Comparison of ENCODE assay signal across 1 cellular context in the genomic region with DNA sequence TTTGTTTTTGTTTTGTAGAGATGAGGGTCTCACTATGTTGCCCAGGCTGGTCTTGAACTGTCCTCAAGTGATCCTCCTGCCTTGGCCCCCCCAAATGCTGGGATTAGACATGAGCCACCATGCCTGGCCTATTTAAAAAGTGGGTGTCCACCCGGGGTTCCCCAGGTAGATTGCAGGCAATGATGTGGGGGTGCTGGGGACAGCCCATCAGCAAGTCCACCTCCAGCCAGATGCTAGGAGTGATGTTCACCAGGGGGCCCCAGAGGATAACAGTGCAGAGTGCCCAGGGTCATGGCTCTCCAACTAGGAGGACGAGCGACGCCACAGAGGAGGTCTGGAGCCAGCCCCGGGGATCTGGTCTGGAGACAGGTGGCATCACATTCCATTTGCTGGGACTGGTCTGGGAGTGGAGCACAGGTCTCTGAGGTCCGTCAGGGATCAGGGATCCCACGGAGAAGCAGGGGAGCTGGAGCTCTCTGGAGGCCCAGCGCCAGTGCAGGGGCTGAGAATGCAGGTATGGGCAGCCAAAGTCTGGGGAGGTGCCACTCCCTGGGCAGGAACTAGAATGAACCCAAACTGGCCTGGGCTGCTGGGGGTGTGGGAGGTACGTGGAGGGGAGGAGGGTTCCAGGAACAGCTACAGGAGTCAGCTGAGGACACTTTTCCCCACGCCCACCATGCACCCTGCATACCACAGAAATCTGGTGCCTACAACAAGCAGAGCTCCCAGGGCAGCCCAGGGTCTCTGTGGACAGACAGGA.
TF ChIP-seq lines count a peak whose summit lies in the region.

No MANE protein-coding gene starts in this region.

TF ChIP-seq in H1, 55 proteins besides CTCF, POLR2A, EP300 and RAD21:
- no peak for TF ChIP-seq SUZ12 (IDR thresholded peaks at IDR 0.05; ENCODE audit: low read length)
- TF ChIP-seq TAF1 (IDR thresholded peaks at IDR 0.05; ENCODE audit: low read depth, low read length) = no peak
- no peak for TF ChIP-seq RXRA (IDR thresholded peaks at IDR 0.05; ENCODE audit: insufficient read depth, low read depth, low read length)
- no peak for TF ChIP-seq CEBPB (IDR thresholded peaks at IDR 0.05; ENCODE audit: low read depth, low read length)
- no peak for TF ChIP-seq ZNF274 (IDR thresholded peaks at IDR 0.05; ENCODE audit: borderline replicate concordance, extremely low read depth, low read length)
- no peak for TF ChIP-seq TAF7 (optimal IDR thresholded peaks at IDR 0.05; ENCODE audit: borderline replicate concordance, low read depth, low read length)
- no peak for TF ChIP-seq KDM4A (IDR thresholded peaks at IDR 0.05; ENCODE audit: low read depth, low read length, severe bottlenecking)
- TF ChIP-seq JUN (IDR thresholded peaks at IDR 0.05; ENCODE audit: low read depth, low read length) = no peak
- TF ChIP-seq NRF1 (IDR thresholded peaks at IDR 0.05; ENCODE audit: low read depth, low read length) = no peak
- TF ChIP-seq SIX5 (IDR thresholded peaks at IDR 0.05; ENCODE audit: low read depth, low read length) = no peak
- no peak for TF ChIP-seq SP4 (IDR thresholded peaks at IDR 0.05; ENCODE audit: low read length)
- TF ChIP-seq HDAC6 (IDR thresholded peaks at IDR 0.05; ENCODE audit: low read depth, low read length) = no peak
- no peak for TF ChIP-seq TCF12 (IDR thresholded peaks at IDR 0.05; ENCODE audit: low read depth, low read length)
- TF ChIP-seq, protein P1, sequence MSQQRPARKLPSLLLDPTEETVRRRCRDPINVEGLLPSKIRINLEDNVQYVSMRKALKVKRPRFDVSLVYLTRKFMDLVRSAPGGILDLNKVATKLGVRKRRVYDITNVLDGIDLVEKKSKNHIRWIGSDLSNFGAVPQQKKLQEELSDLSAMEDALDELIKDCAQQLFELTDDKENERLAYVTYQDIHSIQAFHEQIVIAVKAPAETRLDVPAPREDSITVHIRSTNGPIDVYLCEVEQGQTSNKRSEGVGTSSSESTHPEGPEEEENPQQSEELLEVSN (IDR thresholded peaks at IDR 0.05) = no peak
- no peak for TF ChIP-seq POU5F1 (IDR thresholded peaks at IDR 0.05; ENCODE audit: low read depth, low read length)
- no peak for TF ChIP-seq PHF8 (conservative IDR thresholded peaks at IDR 0.05; ENCODE audit: low read depth, low read length)
- TF ChIP-seq CHD2 (IDR thresholded peaks at IDR 0.05; ENCODE audit: low read length) = no peak
- no peak for TF ChIP-seq CBX5 (IDR thresholded peaks at IDR 0.05; ENCODE audit: low read depth, low read length)
- no peak for TF ChIP-seq GTF2F1 (IDR thresholded peaks at IDR 0.05; ENCODE audit: borderline replicate concordance, low read depth, low read length)
